Comparison of ENCODE assay signal across 16 cellular contexts in the genomic region with DNA sequence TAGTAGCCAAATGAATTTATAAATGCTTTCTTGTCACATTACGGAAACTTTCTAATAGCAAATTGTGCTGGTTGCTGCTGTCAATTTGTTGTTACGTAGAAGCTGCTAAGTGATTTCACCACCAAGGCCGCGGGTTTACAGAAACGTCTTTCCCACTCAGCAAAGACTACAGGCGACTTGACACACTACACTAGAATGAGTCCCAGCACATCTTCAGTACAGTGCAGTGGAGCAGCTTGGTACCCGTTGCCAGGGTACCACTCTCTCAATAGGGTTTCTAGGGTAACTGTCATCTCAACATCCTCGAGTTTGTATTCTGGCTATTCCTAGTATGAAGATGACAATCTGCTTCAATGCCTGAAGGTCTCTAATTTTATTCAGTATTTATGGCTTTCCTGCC.
"Had no signal": no experiment of that assay in that cellular context is flagged by ENCODE, and none has a peak within 500 bp of the region (broad histone marks: within the 10 kb centered on the region; RNA-seq: fewer than 3 reads in every experiment).

No MANE protein-coding gene starts in this region.

- H3K36me3 ChIP-seq: adrenal gland had no signal

- H3K27ac Mint-ChIP-seq: activated CD4-positive, alpha-beta memory T cell treated with anti-CD3 and anti-CD28 coated beads for 36 hours; activated naive CD8-positive, alpha-beta T cell treated with anti-CD3 and anti-CD28 coated beads, Interleukin-2, amount 10 ng/mL, durations not matched to agents 7 days and 5 days; T-cell had no signal

- H3K4me3 Mint-ChIP-seq: activated CD4-positive, alpha-beta memory T cell treated with anti-CD3 and anti-CD28 coated beads for 36 hours; activated CD4-positive, alpha-beta T cell treated with anti-CD3 and anti-CD28 coated beads, Interleukin-2, amount 10 ng/mL, durations not matched to agents 7 days and 5 days; activated naive CD8-positive, alpha-beta T cell treated with anti-CD3 and anti-CD28 coated beads, Interleukin-2, amount 10 ng/mL, durations not matched to agents 7 days and 5 days; T-cell had no signal

- H3K4me1 ChIP-seq: adrenal gland had no signal

- DNase-seq: activated CD4-positive, alpha-beta memory T cell treated with anti-CD3 and anti-CD28 coated beads for 36 hours; activated CD4-positive, alpha-beta T cell treated with anti-CD3 and anti-CD28 coated beads, Interleukin-2, amount 10 ng/mL, durations not matched to agents 7 days and 5 days; activated CD4-positive, CD25-positive, alpha-beta regulatory T cell; activated naive CD4-positive, alpha-beta T cell treated with anti-CD3 and anti-CD28 coated beads, Interleukin-2, amount 50 U/mL, for 16 hours; activated naive CD8-positive, alpha-beta T cell treated with anti-CD3 and anti-CD28 coated beads, Interleukin-2, amount 10 ng/mL, durations not matched to agents 7 days and 5 days; adrenal gland; KG1; NCI-H1092; NCI-H1930; NCI-H2107; NCI-H446 treated with DMSO at 0.1 percent for 48 hours; NCI-H524 treated with DMSO at 0.1 percent for 48 hours; NCI-H82; SIG-M5; T-cell had no signal

- ATAC-seq: T-cell had no signal

- H3K27ac ChIP-seq: adrenal gland, VCaP had no signal

- H3K9me3 Mint-ChIP-seq: activated CD4-positive, alpha-beta memory T cell treated with anti-CD3 and anti-CD28 coated beads for 36 hours; activated CD4-positive, alpha-beta T cell treated with anti-CD3 and anti-CD28 coated beads, Interleukin-2, amount 10 ng/mL, durations not matched to agents 7 days and 5 days; activated naive CD8-positive, alpha-beta T cell treated with anti-CD3 and anti-CD28 coated beads, Interleukin-2, amount 10 ng/mL, durations not matched to agents 7 days and 5 days; T-cell had no signal

- H3K27me3 ChIP-seq: adrenal gland had no signal

- H3K4me1 Mint-ChIP-seq: activated CD4-positive, alpha-beta T cell treated with anti-CD3 and anti-CD28 coated beads, Interleukin-2, amount 10 ng/mL, durations not matched to agents 7 days and 5 days; activated naive CD8-positive, alpha-beta T cell treated with anti-CD3 and anti-CD28 coated beads, Interleukin-2, amount 10 ng/mL, durations not matched to agents 7 days and 5 days; T-cell had no signal

- H3K4me3 ChIP-seq: adrenal gland had no signal

- H3K36me3 Mint-ChIP-seq: activated CD4-positive, alpha-beta memory T cell treated with anti-CD3 and anti-CD28 coated beads for 36 hours; activated naive CD8-positive, alpha-beta T cell treated with anti-CD3 and anti-CD28 coated beads, Interleukin-2, amount 10 ng/mL, durations not matched to agents 7 days and 5 days; T-cell had no signal
